ENCODE assay signal across 1 cellular context in the genomic region with DNA sequence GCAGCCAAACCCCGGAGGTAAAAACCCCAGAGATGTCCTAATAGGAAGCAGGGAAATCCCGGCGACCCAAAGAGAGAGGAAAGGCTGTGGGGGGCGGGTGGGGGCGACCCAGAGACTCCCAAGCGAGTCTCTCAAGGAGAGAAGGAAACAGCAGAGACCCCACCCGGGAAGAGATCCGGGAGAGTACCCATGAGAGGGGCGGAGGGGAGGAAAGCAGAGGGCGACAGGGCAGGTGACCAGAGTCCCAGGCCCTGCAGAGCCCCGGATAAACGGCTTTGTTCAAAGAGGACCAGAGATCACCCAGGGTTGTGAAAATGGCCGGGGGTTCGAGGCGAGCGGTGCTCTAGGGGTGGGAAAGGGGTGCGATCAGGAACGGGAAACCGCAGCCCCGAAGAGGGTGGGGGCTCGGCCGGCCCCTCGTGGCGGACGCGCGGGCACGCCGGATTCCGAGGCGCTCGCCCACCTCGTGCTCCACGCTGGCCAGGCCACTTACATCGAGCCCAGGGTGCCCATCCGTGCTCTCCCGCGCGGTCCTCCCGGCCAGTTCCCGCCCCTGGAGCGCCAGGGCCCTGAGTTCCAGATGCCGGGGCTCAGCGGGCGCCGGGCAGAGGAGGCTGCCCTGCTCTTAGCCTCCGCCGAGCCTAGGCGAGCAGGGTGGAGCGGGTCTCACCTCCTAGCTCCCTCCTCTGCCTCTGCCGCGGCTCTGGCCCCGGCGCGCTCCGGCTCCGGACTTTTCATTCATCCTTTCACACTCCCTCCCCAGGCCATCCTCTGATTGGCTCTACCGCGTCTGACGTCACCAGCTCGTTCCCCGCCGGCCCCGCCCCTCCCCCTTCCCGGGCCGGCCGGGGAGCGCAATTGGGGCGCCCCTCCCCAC.
TF ChIP-seq lines count a peak whose summit lies in the region.

No MANE protein-coding gene starts in this region.

TF ChIP-seq in GM12878, 131 proteins besides CTCF, POLR2A, EP300 and RAD21 (continued from another document):
- TF ChIP-seq, protein P1, sequence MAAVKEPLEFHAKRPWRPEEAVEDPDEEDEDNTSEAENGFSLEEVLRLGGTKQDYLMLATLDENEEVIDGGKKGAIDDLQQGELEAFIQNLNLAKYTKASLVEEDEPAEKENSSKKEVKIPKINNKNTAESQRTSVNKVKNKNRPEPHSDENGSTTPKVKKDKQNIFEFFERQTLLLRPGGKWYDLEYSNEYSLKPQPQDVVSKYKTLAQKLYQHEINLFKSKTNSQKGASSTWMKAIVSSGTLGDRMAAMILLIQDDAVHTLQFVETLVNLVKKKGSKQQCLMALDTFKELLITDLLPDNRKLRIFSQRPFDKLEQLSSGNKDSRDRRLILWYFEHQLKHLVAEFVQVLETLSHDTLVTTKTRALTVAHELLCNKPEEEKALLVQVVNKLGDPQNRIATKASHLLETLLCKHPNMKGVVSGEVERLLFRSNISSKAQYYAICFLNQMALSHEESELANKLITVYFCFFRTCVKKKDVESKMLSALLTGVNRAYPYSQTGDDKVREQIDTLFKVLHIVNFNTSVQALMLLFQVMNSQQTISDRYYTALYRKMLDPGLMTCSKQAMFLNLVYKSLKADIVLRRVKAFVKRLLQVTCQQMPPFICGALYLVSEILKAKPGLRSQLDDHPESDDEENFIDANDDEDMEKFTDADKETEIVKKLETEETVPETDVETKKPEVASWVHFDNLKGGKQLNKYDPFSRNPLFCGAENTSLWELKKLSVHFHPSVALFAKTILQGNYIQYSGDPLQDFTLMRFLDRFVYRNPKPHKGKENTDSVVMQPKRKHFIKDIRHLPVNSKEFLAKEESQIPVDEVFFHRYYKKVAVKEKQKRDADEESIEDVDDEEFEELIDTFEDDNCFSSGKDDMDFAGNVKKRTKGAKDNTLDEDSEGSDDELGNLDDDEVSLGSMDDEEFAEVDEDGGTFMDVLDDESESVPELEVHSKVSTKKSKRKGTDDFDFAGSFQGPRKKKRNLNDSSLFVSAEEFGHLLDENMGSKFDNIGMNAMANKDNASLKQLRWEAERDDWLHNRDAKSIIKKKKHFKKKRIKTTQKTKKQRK (IDR thresholded peaks at IDR 0.05; ENCODE audit: low read depth, low read length) = no peak
- no peak for TF ChIP-seq RAD51 (IDR thresholded peaks at IDR 0.05)
